Comparison of ENCODE assay signal across 9 cellular contexts in the genomic region with DNA sequence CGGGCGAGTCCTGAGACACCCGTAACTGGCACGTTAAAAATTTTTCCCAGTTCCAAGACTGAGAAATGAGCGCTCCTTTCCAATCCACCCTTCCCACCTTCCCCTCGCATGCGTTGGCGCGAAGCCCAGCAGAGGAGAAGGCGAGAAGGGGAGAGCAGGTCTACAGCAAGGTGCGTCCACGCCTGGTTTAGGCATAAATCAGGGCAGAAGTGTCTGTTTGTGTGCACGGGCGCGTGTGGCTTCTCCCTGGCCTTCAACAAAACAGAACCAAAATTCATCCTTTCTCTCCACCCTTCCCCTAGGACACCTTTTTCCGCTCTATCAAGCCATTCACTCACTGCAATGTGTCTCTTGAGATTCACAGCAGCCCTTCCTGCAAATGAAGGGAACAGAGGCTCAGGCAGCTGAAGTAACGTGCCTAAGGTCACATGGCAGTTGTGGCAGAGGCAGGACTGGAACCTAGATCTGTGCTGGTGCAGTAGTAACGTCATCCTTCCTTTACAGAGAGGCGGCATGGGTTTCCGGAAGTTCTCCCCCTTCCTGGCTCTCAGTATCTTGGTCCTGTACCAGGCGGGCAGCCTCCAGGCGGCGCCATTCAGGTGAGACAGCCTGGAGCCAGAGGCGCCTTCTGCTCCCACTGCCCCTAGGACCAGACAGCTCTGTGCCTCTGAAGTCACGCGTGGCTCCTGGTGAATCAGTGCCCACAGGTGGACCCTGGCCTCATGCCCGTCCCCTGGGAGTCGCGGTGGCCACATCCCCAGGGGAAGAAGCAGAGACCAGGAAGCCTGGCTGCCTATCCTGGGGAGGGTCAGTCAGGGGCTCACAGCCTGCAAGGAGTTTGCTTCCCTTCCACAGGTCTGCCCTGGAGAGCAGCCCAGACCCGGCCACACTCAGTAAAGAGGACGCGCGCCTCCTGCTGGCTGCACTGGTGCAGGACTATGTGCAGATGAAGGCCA. TPM values are rescaled to one million over a fixed set of nuclear protein-coding genes. Genes with fewer than 3 reads are reported as not detected.
DNase-seq lines count a peak whose midpoint lies in the region; ATAC-seq and TF ChIP-seq lines count a peak whose summit lies in the region.
"Had no signal": no experiment of that assay in that cellular context is flagged by ENCODE, and none has a peak within 500 bp of the region (broad histone marks: within the 10 kb centered on the region; RNA-seq: fewer than 3 reads in every experiment).

No MANE protein-coding gene starts in this region.

- H3K27me3 ChIP-seq in DND-41 (ENCODE audit: insufficient read depth, low read length, poor library complexity): peaks cover 23% of the 10 kb centered on the region
- no peaks in the 10 kb centered on the region for H3K27me3 ChIP-seq in Karpas-422 (ENCODE audit: low read length)
- peaks cover 38% of the 10 kb centered on the region for H3K27me3 ChIP-seq in foreskin keratinocyte
- H3K27me3 ChIP-seq in neuronal stem cell (ENCODE audit: control insufficient read depth in 3 of 3, insufficient read depth in 3 of 3, low read depth in 1 of 3, low read length in 3 of 3): peaks cover 0 to 11% (median 0%) of the 10 kb centered on the region in 3 experiments
- peaks cover 29 to 36% (median 33%) of the 10 kb centered on the region in 5 donors for H3K27me3 ChIP-seq in subcutaneous abdominal adipose tissue (ENCODE audit: control insufficient read depth in 5 of 5, insufficient read depth in 4 of 5, low read length in 5 of 5)

- ATAC-seq in DND-41 (ENCODE audit: insufficient read depth, low read depth): peak; percentile 96
- peak; percentile 93 for ATAC-seq in GM21825 (IDR thresholded peaks at IDR 0.05; ENCODE audit: unreplicated experiment)
- ATAC-seq in activated T-helper 17 cell treated with anti-CD3 and anti-CD28 coated beads, Interleukin-2, amount 50 U/mL, for 72 hours (replicated peaks): peak; percentile 90
- ATAC-seq in foreskin keratinocyte: peak; percentile 89

- peak overlapping the region; percentile 56 for H3K27ac Mint-ChIP-seq in activated T-helper 17 cell treated with anti-CD3 and anti-CD28 coated beads, Interleukin-2, amount 50 U/mL, for 72 hours

- no peak overlapping the region for H4K91ac ChIP-seq in neuronal stem cell (ENCODE audit: low read depth, low read length, poor library complexity)

- DNase-seq in DND-41: peak; percentile 66
- DNase-seq in Karpas-422: peak; percentile 88
- DNase-seq in RKO (ENCODE audit: low spot score): peak; percentile 9
- peak; percentile 35 to 71 for DNase-seq in foreskin keratinocyte
- peak; percentile 84 for DNase-seq in neuronal stem cell (ENCODE audit: low spot score)

- H3K4me1 ChIP-seq in DND-41 (ENCODE audit: insufficient read depth, low read length): no peaks in the 10 kb centered on the region
- peaks cover 18% of the 10 kb centered on the region for H3K4me1 ChIP-seq in Karpas-422 (ENCODE audit: low read length)
- H3K4me1 ChIP-seq in foreskin keratinocyte: no peaks in the 10 kb centered on the region
- peaks cover 0 to 2% of the 10 kb centered on the region in 2 donors for H3K4me1 ChIP-seq in neuronal stem cell (ENCODE audit: control insufficient read depth in 2 of 2, insufficient read depth in 1 of 2, low read depth in 1 of 2, low read length in 2 of 2)
- peaks cover 0 to 20% (median 19%) of the 10 kb centered on the region in 5 donors for H3K4me1 ChIP-seq in subcutaneous abdominal adipose tissue (ENCODE audit: control insufficient read depth in 5 of 5, insufficient read depth in 5 of 5, low read length in 5 of 5)

- no peak overlapping the region for H2BK5ac ChIP-seq in neuronal stem cell (ENCODE audit: low read length)

- no peak overlapping the region for H2BK15ac ChIP-seq in neuronal stem cell (ENCODE audit: low read length)

- H3K4ac ChIP-seq in neuronal stem cell (ENCODE audit: low read length): no peak overlapping the region

- peak overlapping the region; percentile 33 for H3K18ac ChIP-seq in neuronal stem cell (ENCODE audit: low read length)

- H3K23ac ChIP-seq in neuronal stem cell (ENCODE audit: low read depth, low read length, poor library complexity): no peak overlapping the region

- no peak overlapping the region for H3K9ac ChIP-seq in DND-41 (ENCODE audit: low read depth, low read length)
- H3K9ac ChIP-seq in Karpas-422 (ENCODE audit: low read length): no peak overlapping the region
- H3K9ac ChIP-seq in neuronal stem cell (ENCODE audit: low read depth, low read length, poor library complexity): no peak overlapping the region
- no peak overlapping the region for H3K9ac ChIP-seq in subcutaneous abdominal adipose tissue (ENCODE audit: low read length in 5 of 5)

- no peak overlapping the region for H3K4me3 ChIP-seq in DND-41 (ENCODE audit: low read depth in 1 of 2, low read length in 2 of 2)
- H3K4me3 ChIP-seq in Karpas-422 (ENCODE audit: low read length): no peak overlapping the region
- H3K4me3 ChIP-seq in neuronal stem cell (ENCODE audit: low read length in 2 of 2): peak overlapping the region in 1 of 2 donors; percentile 87
- H3K4me3 ChIP-seq in subcutaneous abdominal adipose tissue (ENCODE audit: low read depth in 1 of 5, low read length in 5 of 5): peak overlapping the region in 4 of 5 donors; percentile 22 to 51 (median 32)

- H2AK5ac ChIP-seq in neuronal stem cell (ENCODE audit: low read depth, low read length): no peak overlapping the region

- no peak overlapping the region for H3K4me2 ChIP-seq in DND-41 (ENCODE audit: insufficient read depth, low read length)
- H3K4me2 ChIP-seq in Karpas-422 (ENCODE audit: low read depth, low read length, poor library complexity, severe bottlenecking): no peak overlapping the region
- H3K4me2 ChIP-seq in neuronal stem cell (ENCODE audit: insufficient read depth, low read length, poor library complexity, severe bottlenecking): peak overlapping the region; percentile 63

- H2AFZ ChIP-seq in DND-41 (ENCODE audit: low read depth, low read length): peak overlapping the region; percentile 34; the same call in 1 of the 2 replicates
- peak overlapping the region; percentile 27; the same call in 1 of the 2 replicates for H2AFZ ChIP-seq in Karpas-422 (ENCODE audit: low read length)
- peak overlapping the region; percentile 70 for H2AFZ ChIP-seq in neuronal stem cell (ENCODE audit: low read length)

- no peaks in the 10 kb centered on the region for H4K20me1 ChIP-seq in DND-41 (ENCODE audit: insufficient read depth, low read length)
- no peaks in the 10 kb centered on the region for H4K20me1 ChIP-seq in Karpas-422 (ENCODE audit: insufficient read depth, low read depth, low read length)

- no peaks in the 10 kb centered on the region for H3K9me3 Mint-ChIP-seq in activated T-helper 17 cell treated with anti-CD3 and anti-CD28 coated beads, Interleukin-2, amount 50 U/mL, for 72 hours

- H4K8ac ChIP-seq in neuronal stem cell (ENCODE audit: low read depth, low read length): no peak overlapping the region

- no peak overlapping the region for H2BK120ac ChIP-seq in neuronal stem cell (ENCODE audit: low read depth, low read length)

- H3K14ac ChIP-seq in neuronal stem cell (ENCODE audit: low read length): no peak overlapping the region

- peaks cover 6% of the 10 kb centered on the region for H3K27me3 Mint-ChIP-seq in activated T-helper 17 cell treated with anti-CD3 and anti-CD28 coated beads, Interleukin-2, amount 50 U/mL, for 72 hours

- H3K79me2 ChIP-seq in DND-41 (ENCODE audit: insufficient read depth, low read length) (no peaks in the 10 kb centered on the region), Karpas-422 (ENCODE audit: low read length) (no peaks in the 10 kb centered on the region)

- no peaks in the 10 kb centered on the region for H3K79me1 ChIP-seq in neuronal stem cell (ENCODE audit: low read depth, low read length)

- H3K9me2 ChIP-seq in Karpas-422 (replicated peaks; ENCODE audit: insufficient read depth, low read length): no peaks in the 10 kb centered on the region

- H3K36me3 Mint-ChIP-seq in activated T-helper 17 cell treated with anti-CD3 and anti-CD28 coated beads, Interleukin-2, amount 50 U/mL, for 72 hours (ENCODE audit: low read depth): no peaks in the 10 kb centered on the region

- no peak overlapping the region for H2BK12ac ChIP-seq in neuronal stem cell (ENCODE audit: low read length)

- H3K4me1 Mint-ChIP-seq in activated T-helper 17 cell treated with anti-CD3 and anti-CD28 coated beads, Interleukin-2, amount 50 U/mL, for 72 hours: no peaks in the 10 kb centered on the region

- H3K27ac ChIP-seq in DND-41 (ENCODE audit: low read length) (no peak overlapping the region), Karpas-422 (ENCODE audit: low read length) (no peak overlapping the region), foreskin keratinocyte (no peak overlapping the region), neuronal stem cell (replicated peaks; ENCODE audit: low read length) (no peak overlapping the region), subcutaneous abdominal adipose tissue (ENCODE audit: low read depth, low read length) (no peak overlapping the region)

- H3K36me3 ChIP-seq in DND-41 (ENCODE audit: insufficient read depth, low read length) (no peaks in the 10 kb centered on the region), Karpas-422 (ENCODE audit: insufficient read depth, low read length) (no peaks in the 10 kb centered on the region), neuronal stem cell (replicated peaks in 1 of 2; ENCODE audit: control insufficient read depth in 2 of 2, insufficient read depth in 2 of 2, low read length in 2 of 2) (no peaks in the 10 kb centered on the region), subcutaneous abdominal adipose tissue (ENCODE audit: control insufficient read depth in 5 of 5, insufficient read depth in 5 of 5, low read length in 5 of 5) (no peaks in the 10 kb centered on the region)

- peak; percentile 79 for TF ChIP-seq CTCF in DND-41 (IDR thresholded peaks at IDR 0.05; ENCODE audit: borderline replicate concordance, extremely low read depth, low read length, poor library complexity, severe bottlenecking)
- peak; percentile 77 for TF ChIP-seq CTCF in foreskin keratinocyte (conservative IDR thresholded peaks at IDR 0.05)

- H3K9me3 ChIP-seq in DND-41 (ENCODE audit: insufficient read depth, low read length, severe bottlenecking): no peaks in the 10 kb centered on the region
- no peaks in the 10 kb centered on the region for H3K9me3 ChIP-seq in Karpas-422 (ENCODE audit: low read length)
- H3K9me3 ChIP-seq in neuronal stem cell (replicated peaks in 1 of 2; ENCODE audit: control insufficient read depth in 2 of 2, insufficient read depth in 1 of 2, low read depth in 1 of 2, low read length in 2 of 2): peaks cover 0 to 3% of the 10 kb centered on the region in 2 donors
- H3K9me3 ChIP-seq in subcutaneous abdominal adipose tissue (ENCODE audit: control insufficient read depth in 5 of 5, low read length in 5 of 5): peaks cover 0 to 6% (median 0%) of the 10 kb centered on the region in 5 donors

- H3K4me3 Mint-ChIP-seq in activated T-helper 17 cell treated with anti-CD3 and anti-CD28 coated beads, Interleukin-2, amount 50 U/mL, for 72 hours: peak overlapping the region; percentile 85

- no CpG with 5 or more reads among the region's 33 CpGs for WGBS in neuronal stem cell (ENCODE audit: extremely low coverage in 2 of 2, insufficient read length in 2 of 2, insufficient replicate concordance in 1 of 2), 2 donors

RNA-seq across cellular contexts. Expression of gene CALCB, which starts 1.1 kb away (rescaled TPM):
- total RNA-seq in Karpas-422 (2014; rRNA removed; shearing (Covaris generic); ENCODE audit: low replicate concordance): 0.30 and 0.54 TPM in 2 replicates
- total RNA-seq in activated T-helper 17 cell treated with anti-CD3 and anti-CD28 coated beads, Interleukin-2, amount 50 U/mL, for 72 hours: 1 to 10 TPM in 1 of 2 donors, under 1 TPM in 1; 0.56 to 1.3 TPM
- total RNA-seq in foreskin keratinocyte: not detected in 2 replicates
- polyA plus RNA-seq in foreskin keratinocyte: not detected in 2 replicates
- polyA plus RNA-seq in neuronal stem cell (2013, experiment 1 of 2): 1.4 TPM
- 1.3 TPM for polyA plus RNA-seq in neuronal stem cell (2013, experiment 2 of 2)

RNA-seq across cellular contexts. Expression of gene INSC, which starts 40.2 kb away (rescaled TPM):
- 0.22 and 1.4 TPM in 2 replicates for total RNA-seq in Karpas-422 (2014; rRNA removed; shearing (Covaris generic); ENCODE audit: low replicate concordance)
- total RNA-seq in activated T-helper 17 cell treated with anti-CD3 and anti-CD28 coated beads, Interleukin-2, amount 50 U/mL, for 72 hours: under 1 TPM in 1 of 2 donors, not detected in 1; 0.48 TPM
- total RNA-seq in foreskin keratinocyte: 0.07 and 0.35 TPM in 2 replicates
- 0.10 TPM in 1 of 2 replicates, not detected in the other for polyA plus RNA-seq in foreskin keratinocyte
- polyA plus RNA-seq in neuronal stem cell (2013, experiment 1 of 2): 0.10 TPM
- 0.19 TPM for polyA plus RNA-seq in neuronal stem cell (2013, experiment 2 of 2)
- total RNA-seq: subcutaneous adipose tissue had no signal

Comparison
In these comparisons a context has a peak if more than half of its experiments do, and no peak if none do; other contexts are left out.
1. DNase-seq: peak in every context shown above with its lines; median percentile 88 in Karpas-422; 84 in neuronal stem cell; 66 in DND-41; 53 in foreskin keratinocyte; 9 in RKO.
2. H3K4me3 ChIP-seq: peak in subcutaneous abdominal adipose tissue (4 of 5); none in DND-41 (0 of 2) and Karpas-422 (single experiment).
3. Peak in every context shown above with its lines, with median percentiles within 50 percentile points of each other: ATAC-seq and H2AFZ ChIP-seq.